In the genomic region with DNA sequence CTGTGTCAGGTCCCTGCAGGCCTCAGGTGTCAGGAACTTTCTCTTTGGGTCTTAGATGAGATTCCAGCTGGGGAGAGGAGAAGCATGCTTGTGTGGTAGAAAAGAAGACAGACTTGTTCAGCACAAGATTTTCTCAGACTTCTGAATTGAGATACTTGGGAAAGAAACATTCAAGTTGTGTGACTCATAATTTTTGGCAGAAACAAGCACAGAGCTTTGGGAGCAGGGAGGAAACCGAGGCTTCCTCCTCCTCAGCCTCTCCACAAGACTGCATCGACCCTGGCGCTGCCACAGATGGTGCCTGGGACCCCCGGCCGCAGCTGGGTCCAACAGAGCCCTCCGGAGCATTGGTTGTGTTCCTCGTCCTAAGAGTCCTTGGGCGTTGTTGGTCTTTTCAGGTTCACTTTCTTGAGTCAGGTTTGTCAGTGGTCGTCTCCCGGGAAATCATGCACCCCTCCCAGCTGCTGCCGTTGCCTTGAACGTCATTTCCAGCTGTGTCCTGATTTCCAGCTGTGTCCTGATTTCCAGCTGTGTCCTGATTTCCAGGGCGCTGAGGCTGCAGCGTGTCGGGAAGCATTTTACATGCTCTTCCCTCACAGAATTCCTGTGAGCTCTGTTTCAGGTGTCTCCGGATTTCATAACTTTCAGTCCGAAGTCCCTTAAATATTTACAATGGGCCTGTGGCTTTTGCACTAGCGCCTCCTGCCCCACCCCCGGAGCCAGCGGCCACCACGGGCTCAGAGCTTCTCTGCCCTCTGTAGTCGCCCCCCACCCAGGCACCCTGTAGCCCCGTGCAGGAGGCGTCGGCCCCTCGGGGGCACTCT, we compare ENCODE assay signal across 8 cellular contexts.
DNase-seq lines count a peak whose midpoint lies in the region; TF ChIP-seq lines count a peak whose summit lies in the region.

No MANE protein-coding gene starts in this region.

- peak overlapping the region; percentile 22 for H3K4me3 ChIP-seq in brain microvascular endothelial cell (ENCODE audit: low read depth, low read length)

- DNase-seq in HT1080 (ENCODE audit: low read depth) (peak; percentile 78), brain microvascular endothelial cell (peak; percentile 58), left kidney (ENCODE audit: low read depth, low spot score) (peak; percentile 62), medulla oblongata (ENCODE audit: extremely low spot score) (no peak), HUDEP-2 (lab: John Stamatoyannopoulos, UW; ENCODE audit: unreplicated experiment in 76 of 76) (no peak), COLO668 (lab: John Stamatoyannopoulos, UW; ENCODE audit: unreplicated experiment) (no peak)
- no peak for DNase-seq in stimulated activated CD4-positive, alpha-beta T cell treated with anti-CD3 and anti-CD28 coated beads, Interleukin-1b, Interleukin-23, amount 100 ng/mL, for 48 hours

- H3K27me3 ChIP-seq in brain microvascular endothelial cell (replicated peaks), result no peaks in the 10 kb centered on the region

- in situ Hi-C loops in brain microvascular endothelial cell (cut with HindIII; ENCODE audit: low pct_ligation_motif_present, low sequenced_read_pairs), result no loop called here

- peaks cover 46% of the 10 kb centered on the region for H3K36me3 ChIP-seq in brain microvascular endothelial cell (replicated peaks)

- TF ChIP-seq CTCF in brain microvascular endothelial cell (IDR thresholded peaks at IDR 0.05; ENCODE audit: low read depth, low read length, missing control alignments), result no peak

- H3K27ac ChIP-seq in brain microvascular endothelial cell (peak overlapping the region; percentile 87), temporal lobe (ENCODE audit: low read depth, low read length) (peak overlapping the region; percentile 78)

Comparison
In these comparisons a context has a peak if more than half of its experiments do, and no peak if none do; other contexts are left out.
1. DNase-seq: peak in HT1080 (single experiment), brain microvascular endothelial cell (single experiment) and left kidney (single experiment); none in stimulated activated CD4-positive, alpha-beta T cell treated with anti-CD3 and anti-CD28 coated beads, Interleukin-1b, Interleukin-23, amount 100 ng/mL, for 48 hours (single experiment), medulla oblongata (single experiment), HUDEP-2 (0 of 76) and COLO668 (single experiment).